In the genomic region with DNA sequence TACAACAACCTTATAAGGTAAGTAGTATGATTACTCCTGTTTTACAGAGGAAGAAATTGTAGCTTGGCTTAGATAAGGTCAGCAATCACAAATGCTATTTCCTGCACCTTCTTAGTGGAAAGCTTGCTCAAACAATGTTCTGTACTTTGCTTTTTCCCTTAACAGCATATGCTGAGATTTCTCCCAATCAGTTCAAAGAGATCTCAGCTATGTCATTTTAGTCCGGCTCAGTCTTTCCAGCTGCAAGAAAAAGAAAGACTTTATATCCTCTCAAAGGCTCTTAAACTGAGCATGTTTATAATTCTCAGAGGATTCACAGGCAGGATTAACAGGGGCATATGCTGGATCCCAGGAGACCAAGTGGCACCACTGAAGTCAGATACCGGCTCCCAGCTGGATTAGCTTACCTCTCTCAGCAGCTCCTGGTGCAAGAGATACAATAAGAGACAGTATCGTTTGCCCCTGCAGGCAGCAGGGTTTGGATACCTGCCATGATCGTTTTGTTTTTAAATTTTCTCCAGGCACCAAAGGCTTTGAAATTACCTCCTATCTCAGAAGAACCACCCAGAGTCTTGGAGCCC, we compare ENCODE assay signal across 27 cellular contexts. TPM values are rescaled to one million over a fixed set of nuclear protein-coding genes. Genes with fewer than 3 reads are reported as not detected.
DNase-seq lines count a peak whose midpoint lies in the region; ATAC-seq lines count a peak whose summit lies in the region.
"Had no signal": no experiment of that assay in that cellular context is flagged by ENCODE, and none has a peak within 500 bp of the region (broad histone marks: within the 10 kb centered on the region; RNA-seq: fewer than 3 reads in every experiment).

No MANE protein-coding gene starts in this region.

- H3K27ac ChIP-seq in HUES48 (ENCODE audit: low read depth, low read length) = peak overlapping the region; percentile 75
- H3K27ac ChIP-seq: heart right ventricle, left lung, neutrophil, skin epidermis had no signal

- H3K27me3 Mint-ChIP-seq in activated naive CD8-positive, alpha-beta T cell treated with anti-CD3 and anti-CD28 coated beads for 36 hours = peaks cover 24% of the 10 kb centered on the region

- no peaks in the 10 kb centered on the region for H3K4me1 Mint-ChIP-seq in activated naive CD8-positive, alpha-beta T cell treated with anti-CD3 and anti-CD28 coated beads for 36 hours
- H3K4me1 Mint-ChIP-seq: activated CD4-positive, alpha-beta T cell treated with anti-CD3 and anti-CD28 coated beads, Interleukin-2, amount 10 ng/mL, durations not matched to agents 24 days and 14 days; activated naive CD8-positive, alpha-beta T cell treated with anti-CD3 and anti-CD28 coated beads, Interleukin-2, amount 50 U/mL, for 24 hours had no signal

- H3K36me3 ChIP-seq in HUES48 (ENCODE audit: control insufficient read depth, insufficient read depth, low read length) = no peaks in the 10 kb centered on the region
- H3K36me3 ChIP-seq: heart right ventricle, left lung, neutrophil had no signal

- no peak overlapping the region for H3K4me3 Mint-ChIP-seq in activated naive CD8-positive, alpha-beta T cell treated with anti-CD3 and anti-CD28 coated beads for 36 hours
- H3K4me3 Mint-ChIP-seq: activated CD4-positive, alpha-beta T cell treated with anti-CD3 and anti-CD28 coated beads, Interleukin-2, amount 10 ng/mL, durations not matched to agents 24 days and 14 days; activated naive CD8-positive, alpha-beta T cell treated with anti-CD3 and anti-CD28 coated beads, Interleukin-2, amount 50 U/mL, for 24 hours; brain; CD8-positive, alpha-beta T cell had no signal

- peaks cover 23% of the 10 kb centered on the region for H3K4me1 ChIP-seq in HUES48 (ENCODE audit: control insufficient read depth, insufficient read depth, low read length)
- H3K4me1 ChIP-seq: heart right ventricle, left lung had no signal

- no peak overlapping the region for H3K9ac ChIP-seq in HUES48 (ENCODE audit: low read depth, low read length)

- no peak for ATAC-seq in GM19463 (IDR thresholded peaks at IDR 0.05; ENCODE audit: unreplicated experiment)
- no peak for ATAC-seq in esophagus mucosa
- ATAC-seq in HG02870 (IDR thresholded peaks at IDR 0.05; ENCODE audit: unreplicated experiment) = no peak
- ATAC-seq: activated naive CD8-positive, alpha-beta T cell treated with anti-CD3 and anti-CD28 coated beads, Interleukin-2, amount 50 U/mL, for 24 hours; CD8-positive, alpha-beta T cell; heart right ventricle; left lung; PC-3 had no signal

- DNase-seq in D341Med (ENCODE audit: low spot score) = peak; percentile 86
- DNase-seq in NCI-H345 treated with DMSO at 0.1 percent for 48 hours (lab: John Stamatoyannopoulos, UW; ENCODE audit: unreplicated experiment) = peak; percentile 15
- peak; percentile 28 for DNase-seq in iris pigment epithelial cell (ENCODE audit: low read depth)
- no peak for DNase-seq in activated naive CD8-positive, alpha-beta T cell treated with anti-CD3 and anti-CD28 coated beads for 36 hours
- DNase-seq: activated CD4-positive, alpha-beta T cell treated with anti-CD3 and anti-CD28 coated beads, Interleukin-2, amount 10 ng/mL, durations not matched to agents 24 days and 14 days; activated naive CD8-positive, alpha-beta T cell treated with anti-CD3 and anti-CD28 coated beads, Interleukin-2, amount 50 U/mL, for 24 hours; CD8-positive, alpha-beta T cell; heart right ventricle; left lung; NCI-H2029 treated with DMSO at 0.1 percent for 48 hours; NCI-H748 treated with DMSO at 0.1 percent for 48 hours; PC-3; SHP77 treated with DMSO at 0.1 percent for 48 hours; trophoblast cell had no signal

- H3K9me3 ChIP-seq in HUES48 (ENCODE audit: control insufficient read depth, insufficient read depth, low read length) = no peaks in the 10 kb centered on the region
- H3K9me3 ChIP-seq: heart right ventricle, left lung, neutrophil had no signal

- H3K27me3 ChIP-seq in HUES48 (ENCODE audit: control insufficient read depth, insufficient read depth, low read length) = no peaks in the 10 kb centered on the region
- H3K27me3 ChIP-seq: left lung, neutrophil had no signal

- H3K27ac Mint-ChIP-seq in activated naive CD8-positive, alpha-beta T cell treated with anti-CD3 and anti-CD28 coated beads for 36 hours = no peak overlapping the region
- H3K27ac Mint-ChIP-seq: activated CD4-positive, alpha-beta T cell treated with anti-CD3 and anti-CD28 coated beads, Interleukin-2, amount 10 ng/mL, durations not matched to agents 24 days and 14 days; activated naive CD8-positive, alpha-beta T cell treated with anti-CD3 and anti-CD28 coated beads, Interleukin-2, amount 50 U/mL, for 24 hours; activated T-helper 2 cell treated with anti-CD3 and anti-CD28 coated beads, Interferon-gamma antibody, Interleukin-2, Interleukin-4, amounts not matched to agents 10 μg/mL and 5 μg/mL and 100 μg/mL, durations not matched to agents 14 hours and 24 hours and 36 hours; CD8-positive, alpha-beta T cell had no signal

- no peaks in the 10 kb centered on the region for H3K9me3 Mint-ChIP-seq in activated naive CD8-positive, alpha-beta T cell treated with anti-CD3 and anti-CD28 coated beads for 36 hours
- H3K9me3 Mint-ChIP-seq: activated CD4-positive, alpha-beta T cell treated with anti-CD3 and anti-CD28 coated beads, Interleukin-2, amount 10 ng/mL, durations not matched to agents 24 days and 14 days; activated naive CD8-positive, alpha-beta T cell treated with anti-CD3 and anti-CD28 coated beads, Interleukin-2, amount 50 U/mL, for 24 hours; activated T-helper 2 cell treated with anti-CD3 and anti-CD28 coated beads, Interferon-gamma antibody, Interleukin-2, Interleukin-4, amounts not matched to agents 10 μg/mL and 5 μg/mL and 100 μg/mL, durations not matched to agents 14 hours and 24 hours and 36 hours; brain; CD8-positive, alpha-beta T cell had no signal

- no peaks in the 10 kb centered on the region for H3K36me3 Mint-ChIP-seq in activated naive CD8-positive, alpha-beta T cell treated with anti-CD3 and anti-CD28 coated beads for 36 hours
- H3K36me3 Mint-ChIP-seq: brain; CD8-positive, alpha-beta T cell had no signal

- no peak overlapping the region for H3K4me3 ChIP-seq in HUES48 (ENCODE audit: low read depth, low read length)
- H3K4me3 ChIP-seq: heart right ventricle, left lung, skin epidermis had no signal

RNA-seq across cellular contexts. Expression of a gene that starts 29.5 kb away (rescaled TPM):
- not detected for total RNA-seq in esophagus mucosa
- total RNA-seq in activated naive CD8-positive, alpha-beta T cell treated with anti-CD3 and anti-CD28 coated beads for 36 hours = not detected
- total RNA-seq: activated CD4-positive, alpha-beta T cell treated with anti-CD3 and anti-CD28 coated beads, Interleukin-2, amount 10 ng/mL, durations not matched to agents 24 days and 14 days; activated T-helper 2 cell treated with anti-CD3 and anti-CD28 coated beads, Interferon-gamma antibody, Interleukin-2, Interleukin-4, amounts not matched to agents 10 μg/mL and 5 μg/mL and 100 μg/mL, durations not matched to agents 14 hours and 24 hours and 36 hours; CD8-positive, alpha-beta T cell; Daoy; heart right ventricle; M059J; mucosa of gallbladder; PC-3; pulmonary artery endothelial cell; T-helper 1 cell treated with Interleukin-12 subunit alpha and Interleukin-12 subunit beta and Interleukin-4 antibody, amounts not matched to agents 30 ng/mL and 1 ng/mL, for 36 hours had no signal
